Comparison of ENCODE assay signal across 1 cellular context in genomic region chr5:68325065-68325580, GRCh38.
TF ChIP-seq lines count a peak whose summit lies in the region.

No MANE protein-coding gene starts in this region.

TF ChIP-seq in K562, 482 proteins besides CTCF, POLR2A, EP300 and RAD21 (continued from another document and continues in another):
- TF ChIP-seq ZBTB40 (IDR thresholded peaks at IDR 0.05) (0 out of 2 replicates have a peak, but pooled peaks have one; percentile 37), ZBTB40 (CRISPR knock-in tag; IDR thresholded peaks at IDR 0.05) (no peak), KDM1A (IDR thresholded peaks at IDR 0.05) (peak; percentile 96 to 97), ZBTB5 (IDR thresholded peaks at IDR 0.05) (peak; percentile 62; the same call in 1 of the 2 replicates), NELFE (IDR thresholded peaks at IDR 0.05; ENCODE audit: insufficient read depth, insufficient read length) (no peak), SAFB2 (IDR thresholded peaks at IDR 0.05; ENCODE audit: borderline replicate concordance, low read depth, low read length, severe bottlenecking) (no peak), JUN (IDR thresholded peaks at IDR 0.05; ENCODE audit: borderline replicate concordance, low read depth, low read length) (no peak), JUN (CRISPR knock-in tag; IDR thresholded peaks at IDR 0.05; ENCODE audit: borderline replicate concordance) (no peak), OTX1 (CRISPR knock-in tag; IDR thresholded peaks at IDR 0.05) (peak; percentile 84; the same call in 1 of the 2 replicates), POLR2AphosphoS5 (IDR thresholded peaks at IDR 0.05; ENCODE audit: control insufficient read depth, insufficient read depth, low read depth, low read length) (peak; percentile 84), HOMEZ (CRISPR knock-in tag; IDR thresholded peaks at IDR 0.05) (no peak), KLF1 (tag; IDR thresholded peaks at IDR 0.05) (no peak), E4F1 (CRISPR knock-in tag; IDR thresholded peaks at IDR 0.05; ENCODE audit: borderline replicate concordance) (no peak), ZNF324 (CRISPR knock-in tag; IDR thresholded peaks at IDR 0.05) (peak; percentile 54), POU5F1 (IDR thresholded peaks at IDR 0.05; ENCODE audit: borderline replicate concordance, low read depth, low read length, partially characterized antibody) (no peak), TAL1 (IDR thresholded peaks at IDR 0.05) (peak; percentile 92), SMARCA4 (IDR thresholded peaks at IDR 0.05) (peak; percentile 78), ZSCAN29 (IDR thresholded peaks at IDR 0.05) (no peak), ZNF384 (IDR thresholded peaks at IDR 0.05; ENCODE audit: low read depth, low read length) (no peak), TAF7 (tag; IDR thresholded peaks at IDR 0.05) (no peak), MTA1 (IDR thresholded peaks at IDR 0.05; ENCODE audit: borderline replicate concordance) (peak; percentile 88), ZNF583 (CRISPR knock-in tag; IDR thresholded peaks at IDR 0.05) (no peak), ZNF780A (CRISPR knock-in tag; IDR thresholded peaks at IDR 0.05) (no peak), ESRRA (IDR thresholded peaks at IDR 0.05; ENCODE audit: borderline replicate concordance, low read depth) (no peak), SIRT6 (IDR thresholded peaks at IDR 0.05; ENCODE audit: low read depth, low read length) (no peak), ZFP91 (CRISPR knock-in tag; IDR thresholded peaks at IDR 0.05) (no peak), LARP7 (IDR thresholded peaks at IDR 0.05) (peak; percentile 90), HDGF (IDR thresholded peaks at IDR 0.05) (peak; percentile 71; the same call in 1 of the 2 replicates), ARID2 (IDR thresholded peaks at IDR 0.05) (peak; percentile 48), THAP7 (CRISPR knock-in tag; IDR thresholded peaks at IDR 0.05) (no peak), CBFA2T3 (IDR thresholded peaks at IDR 0.05) (peak; percentile 97), ZNF280A (IDR thresholded peaks at IDR 0.05; ENCODE audit: low read depth, partially characterized antibody) (peak; percentile 41), VEZF1 (CRISPR knock-in tag; IDR thresholded peaks at IDR 0.05) (no peak), CBFA2T2 (conservative IDR thresholded peaks at IDR 0.05) (peak; percentile 94), ELF1 (tag; IDR thresholded peaks at IDR 0.05) (no peak), ZNF830 (CRISPR knock-in tag; IDR thresholded peaks at IDR 0.05) (no peak), FOXK2 (conservative IDR thresholded peaks at IDR 0.05 in 1 of 2, IDR thresholded peaks at IDR 0.05 in 1 of 2; ENCODE audit: low read depth in 2 of 2) (0 out of 4 replicates have a peak, but pooled peaks of 1 of the 2 experiments have one; percentile 23), ASH1L (IDR thresholded peaks at IDR 0.05; ENCODE audit: borderline replicate concordance, low read depth, partially characterized antibody) (peak; percentile 31), CSDE1 (IDR thresholded peaks at IDR 0.05) (no peak), MED1 (CRISPR knock-in tag; IDR thresholded peaks at IDR 0.05; ENCODE audit: borderline replicate concordance) (no peak), KDM4B (IDR thresholded peaks at IDR 0.05; ENCODE audit: borderline replicate concordance in 2 of 2, low read depth in 1 of 2) (no peak), GTF2A2 (tag; IDR thresholded peaks at IDR 0.05) (no peak), KAT2B (IDR thresholded peaks at IDR 0.05; ENCODE audit: low read depth, low read length) (no peak), NUFIP1 (IDR thresholded peaks at IDR 0.05; ENCODE audit: partially characterized antibody) (no peak), NEUROD1 (IDR thresholded peaks at IDR 0.05; ENCODE audit: borderline replicate concordance, low read depth, low read length, partially characterized antibody) (no peak)
